1 cellular context compared by ENCODE assay signal in the genomic region with DNA sequence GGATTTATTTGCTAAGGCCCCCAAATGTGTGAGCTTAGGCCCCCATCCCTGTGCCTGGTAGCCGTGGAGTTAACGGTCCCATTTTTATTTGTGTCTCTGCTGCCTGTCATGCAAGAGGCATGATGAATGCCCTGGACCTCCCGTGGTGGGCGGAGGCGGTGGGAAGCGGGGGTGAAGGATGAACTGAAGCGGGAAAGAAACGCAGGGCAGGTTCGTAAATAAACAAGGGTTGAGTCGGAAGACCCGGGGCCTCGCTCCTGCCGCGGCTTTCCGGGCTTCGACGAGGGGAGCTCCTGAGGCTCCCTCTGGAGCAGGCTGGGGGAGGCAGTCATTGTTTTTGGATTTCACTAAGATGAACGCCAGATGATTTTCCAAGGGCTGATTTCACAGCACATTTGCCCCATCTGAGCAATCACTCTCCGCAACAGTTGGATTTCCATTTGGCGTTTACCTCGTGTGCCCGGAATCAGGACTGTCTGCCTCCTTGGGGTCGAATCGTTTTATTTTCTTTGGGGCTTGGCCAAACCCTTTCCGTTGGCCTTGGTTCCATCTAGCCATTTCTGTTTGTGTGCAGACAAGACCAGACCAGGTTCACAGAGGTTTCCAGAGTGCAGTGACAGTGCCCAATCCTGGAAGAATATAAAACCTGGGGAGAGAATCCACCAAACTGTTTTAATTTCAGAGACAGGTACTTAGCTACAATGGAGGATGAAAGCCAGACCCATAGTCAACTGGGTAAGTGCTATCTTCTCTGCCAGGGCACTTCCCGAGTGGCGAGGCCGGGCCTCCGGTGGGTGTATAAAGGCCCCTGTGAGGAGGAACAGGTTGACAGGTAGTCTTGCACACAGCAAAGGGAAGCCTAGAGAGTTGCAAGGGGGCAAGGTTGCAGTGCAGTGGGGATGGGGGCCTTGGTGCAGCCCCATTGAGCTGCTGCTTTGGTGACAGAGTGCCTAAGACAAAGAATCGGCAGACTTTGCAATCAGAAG.
TF ChIP-seq lines count a peak whose summit lies in the region.

No MANE protein-coding gene starts in this region.

TF ChIP-seq in IMR-90, 13 proteins besides CTCF, POLR2A, EP300 and RAD21:
- TF ChIP-seq, protein P1, sequence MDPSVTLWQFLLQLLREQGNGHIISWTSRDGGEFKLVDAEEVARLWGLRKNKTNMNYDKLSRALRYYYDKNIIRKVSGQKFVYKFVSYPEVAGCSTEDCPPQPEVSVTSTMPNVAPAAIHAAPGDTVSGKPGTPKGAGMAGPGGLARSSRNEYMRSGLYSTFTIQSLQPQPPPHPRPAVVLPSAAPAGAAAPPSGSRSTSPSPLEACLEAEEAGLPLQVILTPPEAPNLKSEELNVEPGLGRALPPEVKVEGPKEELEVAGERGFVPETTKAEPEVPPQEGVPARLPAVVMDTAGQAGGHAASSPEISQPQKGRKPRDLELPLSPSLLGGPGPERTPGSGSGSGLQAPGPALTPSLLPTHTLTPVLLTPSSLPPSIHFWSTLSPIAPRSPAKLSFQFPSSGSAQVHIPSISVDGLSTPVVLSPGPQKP (IDR thresholded peaks at IDR 0.05; ENCODE audit: borderline replicate concordance, low read depth, low read length) = no peak
- TF ChIP-seq RCOR1 (IDR thresholded peaks at IDR 0.05; ENCODE audit: insufficient replicate concordance, low read length) (no peak), FOS (IDR thresholded peaks at IDR 0.05; ENCODE audit: low read depth, low read length) (no peak), MAFK (IDR thresholded peaks at IDR 0.05; ENCODE audit: low read depth, low read length) (no peak), SMC3 (IDR thresholded peaks at IDR 0.05; ENCODE audit: low read depth, low read length) (no peak), CEBPB (IDR thresholded peaks at IDR 0.05; ENCODE audit: low read depth, low read length) (no peak), NFE2L2 (IDR thresholded peaks at IDR 0.05; ENCODE audit: low read depth, low read length) (no peak), CHD1 (IDR thresholded peaks at IDR 0.05; ENCODE audit: low read depth, low read length) (no peak), RFX5 (IDR thresholded peaks at IDR 0.05; ENCODE audit: low read depth, low read length) (no peak)
- TF ChIP-seq, protein P2, sequence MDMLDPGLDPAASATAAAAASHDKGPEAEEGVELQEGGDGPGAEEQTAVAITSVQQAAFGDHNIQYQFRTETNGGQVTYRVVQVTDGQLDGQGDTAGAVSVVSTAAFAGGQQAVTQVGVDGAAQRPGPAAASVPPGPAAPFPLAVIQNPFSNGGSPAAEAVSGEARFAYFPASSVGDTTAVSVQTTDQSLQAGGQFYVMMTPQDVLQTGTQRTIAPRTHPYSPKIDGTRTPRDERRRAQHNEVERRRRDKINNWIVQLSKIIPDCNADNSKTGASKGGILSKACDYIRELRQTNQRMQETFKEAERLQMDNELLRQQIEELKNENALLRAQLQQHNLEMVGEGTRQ (IDR thresholded peaks at IDR 0.05; ENCODE audit: low read depth, low read length) = no peak
